8 cellular contexts compared by ENCODE assay signal in the genomic region with DNA sequence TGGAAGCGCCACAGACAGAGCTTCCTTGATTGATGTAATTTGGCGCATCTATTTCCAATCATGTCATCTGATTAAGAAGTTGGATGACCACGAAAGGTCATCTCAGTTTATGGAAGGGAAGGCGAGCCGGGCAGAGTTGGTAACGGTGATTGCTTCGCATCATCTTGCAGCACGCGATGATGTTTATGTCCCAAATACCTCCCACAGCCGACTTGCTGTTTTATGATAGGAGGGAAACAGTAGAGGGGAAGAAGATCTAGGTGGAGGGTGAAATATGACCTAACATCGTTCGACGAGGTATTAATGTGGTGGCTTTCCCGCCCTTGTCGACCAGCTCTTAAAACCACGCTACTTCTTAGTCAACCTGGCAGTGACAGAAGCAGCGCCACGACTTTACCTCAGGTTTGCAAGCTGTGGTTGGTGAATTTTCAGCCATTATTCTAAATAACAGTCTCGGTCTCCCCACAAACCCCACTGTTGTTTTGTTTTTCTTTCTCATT. TPM values are rescaled to one million over a fixed set of nuclear protein-coding genes. Genes with fewer than 3 reads are reported as not detected.
DNase-seq lines count a peak whose midpoint lies in the region; ATAC-seq and FAIRE-seq lines count a peak whose summit lies in the region.

No MANE protein-coding gene starts in this region.

- DNase-seq in activated CD4-positive, CD25-positive, alpha-beta regulatory T cell (lab: John Stamatoyannopoulos, UW): no peak
- peak; percentile 68 for DNase-seq in activated naive CD4-positive, alpha-beta T cell treated with Interleukin-2 at 50 U/mL for 16 hours
- peak; percentile 83 for DNase-seq in left kidney (ENCODE audit: low read depth, low spot score)
- peak; percentile 55 to 66 for DNase-seq in stimulated activated CD8-positive, alpha-beta memory T cell treated with anti-CD3 and anti-CD28 coated beads, Interleukin-15, amount 100 ng/mL, for 48 hours (ENCODE audit: low read depth in 2 of 2)
- DNase-seq in superior temporal gyrus (ENCODE audit: extremely low spot score): no peak
- DNase-seq in NCI-H526 (lab: John Stamatoyannopoulos, UW): no peak
- no peak for DNase-seq in frontal cortex (ENCODE audit: low spot score in 2 of 2)

- no peak for FAIRE-seq in frontal cortex (lab: Jason Lieb, UNC)

- ATAC-seq in activated CD4-positive, CD25-positive, alpha-beta regulatory T cell treated with anti-CD3 and anti-CD28 coated beads, Interleukin-2, amount 50 U/mL, for 24 hours: peak; percentile 52 to 59

RNA-seq across cellular contexts. Expression of a gene that starts 0.8 kb away (rescaled TPM):
- 124 TPM for total RNA-seq in frontal cortex

Comparison
In these comparisons a context has a peak if more than half of its experiments do, and no peak if none do; other contexts are left out.
1. DNase-seq: peak in activated naive CD4-positive, alpha-beta T cell treated with Interleukin-2 at 50 U/mL for 16 hours (single experiment), left kidney (single experiment) and stimulated activated CD8-positive, alpha-beta memory T cell treated with anti-CD3 and anti-CD28 coated beads, Interleukin-15, amount 100 ng/mL, for 48 hours (2 of 2); none in activated CD4-positive, CD25-positive, alpha-beta regulatory T cell (0 of 4), superior temporal gyrus (single experiment), NCI-H526 (0 of 2) and frontal cortex (0 of 2).